1 cellular context compared by ENCODE assay signal in genomic region chr22:25364281-25364680, GRCh38.
TF ChIP-seq lines count a peak whose summit lies in the region.

No MANE protein-coding gene starts in this region.

TF ChIP-seq in IMR-90, 13 proteins besides CTCF, POLR2A, EP300 and RAD21 (continued from another document):
- TF ChIP-seq USF2 (IDR thresholded peaks at IDR 0.05; ENCODE audit: low read depth, low read length) (no peak), NFE2L2 (IDR thresholded peaks at IDR 0.05; ENCODE audit: low read depth, low read length) (no peak)
